In the genomic region with DNA sequence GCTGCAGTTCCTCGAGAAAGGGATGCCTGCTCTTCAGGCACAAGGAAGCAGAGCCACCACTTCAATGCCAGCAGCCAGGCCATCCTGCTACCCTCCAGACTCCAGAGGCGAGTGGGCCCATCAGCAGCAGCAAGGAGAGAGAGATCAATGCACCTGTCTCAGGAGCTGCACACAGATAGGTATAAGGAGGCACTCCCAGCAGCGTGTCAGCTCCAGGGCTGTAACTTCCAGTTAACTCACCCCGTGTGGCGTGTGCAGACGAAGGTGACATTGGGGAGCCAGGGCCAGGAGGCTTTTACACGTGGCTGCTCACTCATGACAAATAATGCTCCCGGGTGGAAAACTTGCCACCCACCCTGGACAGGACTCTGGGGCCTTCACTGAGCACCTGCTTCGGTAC, we compare ENCODE assay signal across 15 cellular contexts. TPM values are rescaled to one million over a fixed set of nuclear protein-coding genes. Genes with fewer than 3 reads are reported as not detected.
DNase-seq lines count a peak whose midpoint lies in the region; ATAC-seq, FAIRE-seq and TF ChIP-seq lines count a peak whose summit lies in the region.
"Had no signal": no experiment of that assay in that cellular context is flagged by ENCODE, and none has a peak within 500 bp of the region (broad histone marks: within the 10 kb centered on the region; RNA-seq: fewer than 3 reads in every experiment).

No MANE protein-coding gene starts in this region.

- POLR2A ChIA-PET in MCF 10A (lab: Yijun Ruan, JAX) = no interaction called here

- H3K27me3 Mint-ChIP-seq in activated CD8-positive, alpha-beta memory T cell treated with anti-CD3 and anti-CD28 coated beads, Interleukin-2, amount 10 ng/mL, durations not matched to agents 7 days and 5 days = peaks cover 5% of the 10 kb centered on the region
- H3K27me3 Mint-ChIP-seq in MCF 10A (ENCODE audit: insufficient read depth, unreplicated experiment) = peaks cover 20% of the 10 kb centered on the region

- intact Hi-C loops in heart right ventricle (cut with DNase I) (no loop called here), MCF 10A (cut with micrococcal nuclease) (no loop called here)

- no peak overlapping the region for H3K27ac Mint-ChIP-seq in activated CD8-positive, alpha-beta memory T cell treated with anti-CD3 and anti-CD28 coated beads, Interleukin-2, amount 10 ng/mL, durations not matched to agents 7 days and 5 days
- no peak overlapping the region for H3K27ac Mint-ChIP-seq in MCF 10A (ENCODE audit: low read depth, unreplicated experiment)
- H3K27ac Mint-ChIP-seq: CD4-positive, CD25-positive, alpha-beta regulatory T cell; H9 had no signal

- H3K9me3 Mint-ChIP-seq in activated CD8-positive, alpha-beta memory T cell treated with anti-CD3 and anti-CD28 coated beads, Interleukin-2, amount 10 ng/mL, durations not matched to agents 7 days and 5 days (ENCODE audit: low read depth) = no peaks in the 10 kb centered on the region
- no peaks in the 10 kb centered on the region for H3K9me3 Mint-ChIP-seq in MCF 10A (ENCODE audit: unreplicated experiment)
- H3K9me3 Mint-ChIP-seq: CD4-positive, CD25-positive, alpha-beta regulatory T cell; H9 had no signal

- H3K9me3 ChIP-seq in RWPE2 (ENCODE audit: severe bottlenecking) (no peaks in the 10 kb centered on the region), heart right ventricle (no peaks in the 10 kb centered on the region)
- H3K9me3 ChIP-seq: BLaER1 treated with 17β-estradiol and CSF1 and Interleukin-3, amounts not matched to agents 10 nM and 100 nM had no signal

- TF ChIP-seq CTCF in RWPE2 (IDR thresholded peaks at IDR 0.05; ENCODE audit: poor library complexity, severe bottlenecking) = no peak
- TF ChIP-seq CTCF in heart right ventricle (IDR thresholded peaks at IDR 0.05) = no peak
- TF ChIP-seq CTCF in MCF 10A (IDR thresholded peaks at IDR 0.05; ENCODE audit: unreplicated experiment) = no peak

- no peak overlapping the region for H3K27ac ChIP-seq in RWPE2 (ENCODE audit: poor library complexity, severe bottlenecking)
- peak overlapping the region in 5 of 10 donors; percentile 10 to 43 (median 31) for H3K27ac ChIP-seq in heart right ventricle
- H3K27ac ChIP-seq: 22Rv1; BLaER1 treated with 17β-estradiol and CSF1 and Interleukin-3, amounts not matched to agents 10 nM and 100 nM had no signal

- ATAC-seq in activated CD8-positive, alpha-beta memory T cell treated with anti-CD3 and anti-CD28 coated beads, Interleukin-2, amount 10 ng/mL, durations not matched to agents 7 days and 5 days = no peak
- peak; percentile 17; the same call in 1 of the 3 replicates for ATAC-seq in RWPE2 (ENCODE audit: low read depth)
- ATAC-seq in heart right ventricle = peak in 7 of 8 donors; percentile 21 to 65 (median 34)
- no peak for ATAC-seq in left lobe of liver
- ATAC-seq: GM12878 had no signal

- H3K27me3 ChIP-seq in RWPE2 (ENCODE audit: insufficient read depth, poor library complexity, severe bottlenecking) (no peaks in the 10 kb centered on the region), heart right ventricle (no peaks in the 10 kb centered on the region)
- H3K27me3 ChIP-seq: BLaER1 treated with 17β-estradiol and CSF1 and Interleukin-3, amounts not matched to agents 10 nM and 100 nM had no signal

- H3K4me1 ChIP-seq in RWPE2 (ENCODE audit: insufficient read depth, poor library complexity, severe bottlenecking) (no peaks in the 10 kb centered on the region), heart right ventricle (peaks cover 4 to 48% (median 28%) of the 10 kb centered on the region in 9 donors)
- H3K4me1 ChIP-seq: BLaER1 treated with 17β-estradiol and CSF1 and Interleukin-3, amounts not matched to agents 10 nM and 100 nM had no signal

- peak; percentile 27 for DNase-seq in activated CD8-positive, alpha-beta memory T cell treated with anti-CD3 and anti-CD28 coated beads, Interleukin-2, amount 10 ng/mL, durations not matched to agents 7 days and 5 days
- no peak for DNase-seq in activated CD8-positive, alpha-beta memory T cell treated with anti-CD3 and anti-CD28 coated beads for 24 hours
- DNase-seq in RWPE2 (ENCODE audit: low spot score) (peak; percentile 33), heart right ventricle (no peak), left lobe of liver (ENCODE audit: low spot score) (peak; percentile 34), HTR-8/SVneo (ENCODE audit: insufficient read length, low spot score) (no peak), MCF 10A (ENCODE audit: unreplicated experiment) (no peak), AG20443 (ENCODE audit: low spot score) (no peak)
- DNase-seq: AML-193; CD4-positive, CD25-positive, alpha-beta regulatory T cell; GOT3; H9 had no signal

- no peak for FAIRE-seq in HTR-8/SVneo (lab: Jason Lieb, UNC)
- FAIRE-seq: GM12878 had no signal

- no TSS peak for BruUV-seq in MCF 10A (replicated peaks; lab: Mats Ljungman, UMichigan)

- WGBS in heart right ventricle, 2 donors = 57 to 62% methylated on average over 9 of the region's 9 CpGs

- CTCF ChIA-PET in activated CD8-positive, alpha-beta memory T cell treated with anti-CD3 and anti-CD28 coated beads, Interleukin-2, amount 10 ng/mL, durations not matched to agents 7 days and 5 days (lab: Charles Lee) = no interaction called here
- CTCF ChIA-PET in MCF 10A (lab: Yijun Ruan, JAX) = no interaction called here

- no peaks in the 10 kb centered on the region for H3K36me3 Mint-ChIP-seq in activated CD8-positive, alpha-beta memory T cell treated with anti-CD3 and anti-CD28 coated beads, Interleukin-2, amount 10 ng/mL, durations not matched to agents 7 days and 5 days
- no peaks in the 10 kb centered on the region for H3K36me3 Mint-ChIP-seq in MCF 10A (ENCODE audit: insufficient read depth, unreplicated experiment)
- H3K36me3 Mint-ChIP-seq: CD4-positive, CD25-positive, alpha-beta regulatory T cell had no signal

- H3K4me3 ChIP-seq in RWPE2 (ENCODE audit: severe bottlenecking) = no peak overlapping the region
- no peak overlapping the region for H3K4me3 ChIP-seq in heart right ventricle
- H3K4me3 ChIP-seq: BLaER1 treated with 17β-estradiol and CSF1 and Interleukin-3, amounts not matched to agents 10 nM and 100 nM; GM12878 had no signal

- no peaks in the 10 kb centered on the region for H3K4me1 Mint-ChIP-seq in activated CD8-positive, alpha-beta memory T cell treated with anti-CD3 and anti-CD28 coated beads, Interleukin-2, amount 10 ng/mL, durations not matched to agents 7 days and 5 days
- H3K4me1 Mint-ChIP-seq in MCF 10A (ENCODE audit: insufficient read depth, unreplicated experiment) = no peaks in the 10 kb centered on the region
- H3K4me1 Mint-ChIP-seq: CD4-positive, CD25-positive, alpha-beta regulatory T cell had no signal

- H3K4me3 Mint-ChIP-seq in activated CD8-positive, alpha-beta memory T cell treated with anti-CD3 and anti-CD28 coated beads, Interleukin-2, amount 10 ng/mL, durations not matched to agents 7 days and 5 days = no peak overlapping the region
- H3K4me3 Mint-ChIP-seq in MCF 10A (ENCODE audit: unreplicated experiment) = no peak overlapping the region
- H3K4me3 Mint-ChIP-seq: CD4-positive, CD25-positive, alpha-beta regulatory T cell; H9 had no signal

- no peaks in the 10 kb centered on the region for H3K36me3 ChIP-seq in RWPE2 (ENCODE audit: low read depth)
- no peaks in the 10 kb centered on the region for H3K36me3 ChIP-seq in heart right ventricle
- H3K36me3 ChIP-seq: BLaER1 treated with 17β-estradiol and CSF1 and Interleukin-3, amounts not matched to agents 10 nM and 100 nM had no signal

RNA-seq across cellular contexts. Expression of gene GALNT16, which starts 24.2 kb away (rescaled TPM):
- total RNA-seq in activated CD8-positive, alpha-beta memory T cell treated with anti-CD3 and anti-CD28 coated beads, Interleukin-2, amount 10 ng/mL, durations not matched to agents 7 days and 5 days = under 1 TPM; 0.16 to 0.35 TPM
- total RNA-seq in heart right ventricle (100 to 1,000 TPM in 2 of 10 donors, 10 to 100 TPM in 8; 51.2 to 106 (median 71.7) TPM), left lobe of liver (1.1 TPM), MCF 10A (2022) (not detected in 2 replicates)
- 10 to 100 TPM in 1 of 2 donors, 1 to 10 TPM in 1; 9.6 to 56.5 TPM for polyA plus RNA-seq in heart right ventricle
- total RNA-seq: CD4-positive, CD25-positive, alpha-beta regulatory T cell had no signal

Comparison
In these comparisons a context has a peak if more than half of its experiments do, and no peak if none do; other contexts are left out.
1. DNase-seq: peak in activated CD8-positive, alpha-beta memory T cell treated with anti-CD3 and anti-CD28 coated beads, Interleukin-2, amount 10 ng/mL, durations not matched to agents 7 days and 5 days (single experiment), RWPE2 (single experiment) and left lobe of liver (single experiment); none in activated CD8-positive, alpha-beta memory T cell treated with anti-CD3 and anti-CD28 coated beads for 24 hours (single experiment), heart right ventricle (0 of 2), HTR-8/SVneo (single experiment), MCF 10A (single experiment) and AG20443 (single experiment).
2. ATAC-seq: peak in RWPE2 (single experiment) and heart right ventricle (7 of 8); none in activated CD8-positive, alpha-beta memory T cell treated with anti-CD3 and anti-CD28 coated beads, Interleukin-2, amount 10 ng/mL, durations not matched to agents 7 days and 5 days (single experiment) and left lobe of liver (single experiment).
3. RNA of gene GALNT16, which starts 24.2 kb away (total RNA-seq): 51.2 to 106 TPM in heart right ventricle; 1.1 TPM in left lobe of liver (single experiment), 0.16 to 0.35 TPM in activated CD8-positive, alpha-beta memory T cell treated with anti-CD3 and anti-CD28 coated beads, Interleukin-2, amount 10 ng/mL, durations not matched to agents 7 days and 5 days and not detected in MCF 10A; every median in the first group is over 10 times any median in the second.